In genomic region chr7:95919574-95919973, GRCh38 we compare ENCODE assay signal across 25 cellular contexts.
DNase-seq lines count a peak whose midpoint lies in the region; ATAC-seq, FAIRE-seq and TF ChIP-seq lines count a peak whose summit lies in the region.
"Had no signal": no experiment of that assay in that cellular context is flagged by ENCODE, and none has a peak within 500 bp of the region (broad histone marks: within the 10 kb centered on the region; RNA-seq: fewer than 3 reads in every experiment).

No MANE protein-coding gene starts in this region.

- H3K79me2 ChIP-seq in KMS-11 (ENCODE audit: insufficient read depth, low read depth), result no peaks in the 10 kb centered on the region
- H3K79me2 ChIP-seq in osteoblast (ENCODE audit: insufficient read depth, low read length), result no peaks in the 10 kb centered on the region

- ATAC-seq in HG03196 (IDR thresholded peaks at IDR 0.05; ENCODE audit: unreplicated experiment), result no peak
- ATAC-seq: gastroesophageal sphincter; stimulated activated naive B cell treated with anti-CD40 and anti-IgM and Interleukin-4, amounts not matched to agents 10 μg/mL and 1 μg/mL and 100 μg/mL, for 72 hours had no signal

- H3K9me3 ChIP-seq in endodermal cell (ENCODE audit: control insufficient read depth, low read length) (no peaks in the 10 kb centered on the region), osteoblast (ENCODE audit: low read depth, low read length) (no peaks in the 10 kb centered on the region)
- H3K9me3 ChIP-seq: adrenal gland, gastroesophageal sphincter, thoracic aorta had no signal

- H3K36me3 Mint-ChIP-seq in endodermal cell (ENCODE audit: low read depth), result no peaks in the 10 kb centered on the region
- H3K36me3 Mint-ChIP-seq: stimulated activated naive B cell treated with anti-CD40 and anti-IgM and Interleukin-4, amounts not matched to agents 10 μg/mL and 1 μg/mL and 100 μg/mL, for 72 hours had no signal

- FAIRE-seq in RCC 7860 (lab: Jason Lieb, UNC), result no peak
- FAIRE-seq: D721Med, endothelial cell of umbilical vein, TTC549 had no signal

- TF ChIP-seq CTCF in AG10803 (conservative IDR thresholded peaks at IDR 0.05; ENCODE audit: low read length) (peak; percentile 30), KMS-11 (conservative IDR thresholded peaks at IDR 0.05; ENCODE audit: low read depth, low read length) (0 out of 2 replicates have a peak, but pooled peaks have one; percentile 22), endodermal cell (conservative IDR thresholded peaks at IDR 0.05) (peak; percentile 67), osteoblast (IDR thresholded peaks at IDR 0.05; ENCODE audit: extremely low read depth, low read depth, low read length) (peak; percentile 26)

- H3K9me3 Mint-ChIP-seq in endodermal cell, result no peaks in the 10 kb centered on the region
- H3K9me3 Mint-ChIP-seq: activated CD4-positive, alpha-beta T cell treated with anti-CD3 and anti-CD28 coated beads, Interleukin-2, amount 10 ng/mL, durations not matched to agents 24 days and 14 days; dendritic cell treated with granulocyte-macrophage colony-stimulating factor and Interleukin-4, amounts not matched to agents 40 ng/mL and 50 ng/mL, for 4 days; stimulated activated naive B cell treated with anti-CD40 and anti-IgM and Interleukin-4, amounts not matched to agents 10 μg/mL and 1 μg/mL and 100 μg/mL, for 72 hours had no signal

- no peak overlapping the region for H3K27ac ChIP-seq in KMS-11
- no peak overlapping the region for H3K27ac ChIP-seq in endodermal cell (ENCODE audit: low read depth, low read length)
- no peak overlapping the region for H3K27ac ChIP-seq in osteoblast (ENCODE audit: low read depth, low read length)
- H3K27ac ChIP-seq: adrenal gland, cardiac muscle cell, gastroesophageal sphincter, HL-60, thoracic aorta had no signal

- H3K9ac ChIP-seq in KMS-11, result no peak overlapping the region
- no peak overlapping the region for H3K9ac ChIP-seq in endodermal cell (ENCODE audit: extremely low read depth, low read length, poor library complexity, severe bottlenecking)

- H3K27ac Mint-ChIP-seq in endodermal cell, result no peak overlapping the region
- H3K27ac Mint-ChIP-seq: activated CD4-positive, alpha-beta T cell treated with anti-CD3 and anti-CD28 coated beads, Interleukin-2, amount 10 ng/mL, durations not matched to agents 24 days and 14 days; B cell; dendritic cell treated with granulocyte-macrophage colony-stimulating factor and Interleukin-4, amounts not matched to agents 40 ng/mL and 50 ng/mL, for 4 days; stimulated activated naive B cell treated with anti-CD40 and anti-IgM and Interleukin-4, amounts not matched to agents 10 μg/mL and 1 μg/mL and 100 μg/mL, for 72 hours had no signal

- WGBS in endodermal cell (ENCODE audit: insufficient coverage in 1 of 2, insufficient read length in 1 of 2), 2 experiments, result 100% methylated on average over 1 of the region's 2 CpGs

- H3K36me3 ChIP-seq in KMS-11 (ENCODE audit: insufficient read depth) (no peaks in the 10 kb centered on the region), endodermal cell (ENCODE audit: control insufficient read depth, insufficient read depth, low read length) (no peaks in the 10 kb centered on the region), osteoblast (ENCODE audit: insufficient read depth, low read length) (no peaks in the 10 kb centered on the region)
- H3K36me3 ChIP-seq: adrenal gland, cardiac muscle cell, gastroesophageal sphincter, thoracic aorta had no signal

- no peak overlapping the region for H3K4me2 ChIP-seq in KMS-11
- no peak overlapping the region for H3K4me2 ChIP-seq in osteoblast (ENCODE audit: insufficient read depth, low read length)

- no peak overlapping the region for H3K4me3 ChIP-seq in AG10803 (ENCODE audit: low read length)
- no peak overlapping the region for H3K4me3 ChIP-seq in KMS-11 (IDR thresholded peaks at IDR 0.05; ENCODE audit: insufficient read depth, low read depth, low read length)
- H3K4me3 ChIP-seq in endodermal cell (ENCODE audit: low read length), result no peak overlapping the region
- no peak overlapping the region for H3K4me3 ChIP-seq in osteoblast (ENCODE audit: insufficient read depth, low read length)
- H3K4me3 ChIP-seq: adrenal gland, cardiac muscle cell, gastroesophageal sphincter, thoracic aorta had no signal

- H3K4me1 ChIP-seq in KMS-11 (ENCODE audit: low read depth, poor library complexity, severe bottlenecking) (peaks cover 15% of the 10 kb centered on the region), endodermal cell (ENCODE audit: control insufficient read depth, insufficient read depth, low read length) (no peaks in the 10 kb centered on the region), osteoblast (ENCODE audit: insufficient read depth, low read length) (peaks cover 12% of the 10 kb centered on the region)

- H3K27me3 Mint-ChIP-seq in endodermal cell (ENCODE audit: insufficient read depth), result peaks cover 7% of the 10 kb centered on the region

- H3K4me1 Mint-ChIP-seq in endodermal cell, result no peaks in the 10 kb centered on the region

- H2AFZ ChIP-seq in KMS-11 (ENCODE audit: low read depth), result no peak overlapping the region
- H2AFZ ChIP-seq in osteoblast (ENCODE audit: low read length), result no peak overlapping the region

- H3K4me3 Mint-ChIP-seq in endodermal cell, result no peak overlapping the region
- H3K4me3 Mint-ChIP-seq: activated CD4-positive, alpha-beta T cell treated with anti-CD3 and anti-CD28 coated beads, Interleukin-2, amount 10 ng/mL, durations not matched to agents 24 days and 14 days; B cell; dendritic cell treated with granulocyte-macrophage colony-stimulating factor and Interleukin-4, amounts not matched to agents 40 ng/mL and 50 ng/mL, for 4 days; stimulated activated naive B cell treated with anti-CD40 and anti-IgM and Interleukin-4, amounts not matched to agents 10 μg/mL and 1 μg/mL and 100 μg/mL, for 72 hours had no signal

- no peaks in the 10 kb centered on the region for H3K27me3 ChIP-seq in KMS-11 (ENCODE audit: insufficient read depth, low read depth)
- H3K27me3 ChIP-seq in endodermal cell (ENCODE audit: control insufficient read depth, insufficient read depth, low read length, poor library complexity, severe bottlenecking), result no peaks in the 10 kb centered on the region
- H3K27me3 ChIP-seq in osteoblast (ENCODE audit: insufficient read depth, low read length), result no peaks in the 10 kb centered on the region
- H3K27me3 ChIP-seq: adrenal gland, cardiac muscle cell, gastroesophageal sphincter had no signal

- H4K20me1 ChIP-seq in KMS-11 (ENCODE audit: insufficient read depth), result no peaks in the 10 kb centered on the region
- H4K20me1 ChIP-seq in osteoblast (ENCODE audit: insufficient read depth, low read length), result no peaks in the 10 kb centered on the region

- DNase-seq in AG10803 (ENCODE audit: low read depth) (no peak), endodermal cell (no peak), osteoblast (ENCODE audit: insufficient read length, low spot score, missing footprints) (no peak), Ammon's horn (ENCODE audit: low spot score) (no peak), RCC 7860 (ENCODE audit: low spot score) (no peak)
- DNase-seq: activated CD4-positive, alpha-beta T cell treated with anti-CD3 and anti-CD28 coated beads, Interleukin-2, amount 10 ng/mL, durations not matched to agents 24 days and 14 days; activated gamma-delta T cell; adrenal gland; mammary epithelial cell; NCI-H1436; NCI-H524; SHP77; stimulated activated CD4-positive, alpha-beta T cell treated with anti-CD3 and anti-CD28 coated beads, Interleukin-1b, Interleukin-23, amount 100 ng/mL, for 48 hours; stimulated activated naive B cell treated with anti-CD40 and anti-IgM and Interleukin-4, amounts not matched to agents 10 μg/mL and 1 μg/mL and 100 μg/mL, for 72 hours had no signal
